8 cellular contexts compared by ENCODE assay signal in genomic region chr1:160284220-160284781, GRCh38. TPM values are rescaled to one million over a fixed set of nuclear protein-coding genes. Genes with fewer than 3 reads are reported as not detected.
DNase-seq lines count a peak whose midpoint lies in the region; TF ChIP-seq lines count a peak whose summit lies in the region.

No MANE protein-coding gene starts in this region.

- H3K36me3 Mint-ChIP-seq in MCF 10A (ENCODE audit: insufficient read depth, unreplicated experiment) (peaks cover 60% of the 10 kb centered on the region), immature natural killer cell (peaks cover 5 to 30% (median 8%) of the 10 kb centered on the region in 3 donors)

- no peaks in the 10 kb centered on the region for H4K20me1 ChIP-seq in OCI-LY3 (ENCODE audit: insufficient read depth, low read length)

- H3K4me3 ChIP-seq in GM08714 (ENCODE audit: low read length) (peak overlapping the region; percentile 85), OCI-LY3 (ENCODE audit: low read length) (peak overlapping the region; percentile 94), spleen (peak overlapping the region; percentile 65 to 97 (median 86))

- TF ChIP-seq CTCF in OCI-LY3 (IDR thresholded peaks at IDR 0.05; ENCODE audit: low read depth, low read length) (no peak), MCF 10A (IDR thresholded peaks at IDR 0.05; ENCODE audit: unreplicated experiment) (no peak), spleen (IDR thresholded peaks at IDR 0.05 in 8 of 11, conservative IDR thresholded peaks at IDR 0.05 in 3 of 11) (no peak)

- peaks cover 19% of the 10 kb centered on the region for H3K4me1 Mint-ChIP-seq in MCF 10A (ENCODE audit: insufficient read depth, unreplicated experiment)
- peaks cover 27 to 32% of the 10 kb centered on the region in 2 donors for H3K4me1 Mint-ChIP-seq in immature natural killer cell

- peaks cover 13% of the 10 kb centered on the region for H3K4me1 ChIP-seq in OCI-LY3 (ENCODE audit: low read length)
- H3K4me1 ChIP-seq in spleen = peaks cover 19 to 38% (median 28%) of the 10 kb centered on the region in 6 donors

- intact Hi-C loops in MCF 10A (cut with micrococcal nuclease) (loop anchor here (1.0 kb wide), 1 partner anchor 21 kb away; no protein-coding TSS in a partner anchor), spleen (cut with DNase I; ENCODE audit: low total_unique reads) (no loop called here)

- H3K9me3 Mint-ChIP-seq in MCF 10A (ENCODE audit: unreplicated experiment) (no peaks in the 10 kb centered on the region), immature natural killer cell (no peaks in the 10 kb centered on the region)

- peak overlapping the region; percentile 99 for H3K27ac Mint-ChIP-seq in MCF 10A (ENCODE audit: low read depth, unreplicated experiment)
- peak overlapping the region; percentile 90 to 98 (median 95) for H3K27ac Mint-ChIP-seq in immature natural killer cell

- TSS peak; percentile 75 for BruUV-seq in MCF 10A (replicated peaks; lab: Mats Ljungman, UMichigan)

- H3K4me3 Mint-ChIP-seq in MCF 10A (ENCODE audit: unreplicated experiment) = peak overlapping the region; percentile 100
- peak overlapping the region; percentile 98 to 100 (median 99) for H3K4me3 Mint-ChIP-seq in immature natural killer cell

- POLR2A ChIA-PET in HEK293T (lab: Yijun Ruan, JAX) (interaction anchor here (1.0 to 2.2 kb wide), 9 partner anchors 8 to 91 kb away, joined by 3 to 15 read pairs (median 3); partner anchors contain the start of gene DCAF8), MCF 10A (lab: Yijun Ruan, JAX) (interaction anchor here (0.7 to 6.5 kb wide), 48 partner anchors 10 to 918 kb away, joined by 3 to 247 read pairs (median 6); partner anchors contain the start of genes COPA, DCAF8, IGSF8 and NCSTN)

- H3K27me3 Mint-ChIP-seq in MCF 10A (ENCODE audit: insufficient read depth, unreplicated experiment) (no peaks in the 10 kb centered on the region), immature natural killer cell (ENCODE audit: low read depth in 3 of 3) (peaks cover 5 to 7% (median 7%) of the 10 kb centered on the region in 3 donors)

- H3K4me2 ChIP-seq in OCI-LY3 (ENCODE audit: low read length) = peak overlapping the region; percentile 96

- no peak for TF ChIP-seq POLR2A in spleen (IDR thresholded peaks at IDR 0.05)

- peak overlapping the region; percentile 93 for H3K9ac ChIP-seq in OCI-LY3 (ENCODE audit: low read length)

- DNase-seq in HEK293T (ENCODE audit: extremely low spot score) (peak; percentile 27), MCF 10A (ENCODE audit: unreplicated experiment) (peak; percentile 82), immature natural killer cell (peak in 1 of 3 donors; percentile 6), spleen (no peak), foreskin melanocyte (no peak), Ammon's horn (ENCODE audit: low spot score) (no peak)

- H2AFZ ChIP-seq in OCI-LY3 (ENCODE audit: low read depth, low read length) = peak overlapping the region; percentile 39; the same call in 1 of the 2 replicates

- H3K9me3 ChIP-seq in OCI-LY3 (ENCODE audit: insufficient read depth, low read length) = no peaks in the 10 kb centered on the region
- no peaks in the 10 kb centered on the region for H3K9me3 ChIP-seq in spleen

- H3K79me2 ChIP-seq in OCI-LY3 (ENCODE audit: low read length) = peaks cover 17% of the 10 kb centered on the region

- H3K27ac ChIP-seq in OCI-LY3 (ENCODE audit: low read length) (peak overlapping the region; percentile 42), spleen (peak overlapping the region; percentile 82 to 91 (median 86))

- H3K27me3 ChIP-seq in OCI-LY3 (ENCODE audit: low read depth, low read length) (no peaks in the 10 kb centered on the region), spleen (replicated peaks in 1 of 7) (no peaks in the 10 kb centered on the region)

- H3K36me3 ChIP-seq in OCI-LY3 (replicated peaks; ENCODE audit: low read depth, low read length) (peaks cover 27% of the 10 kb centered on the region), spleen (peaks cover 6 to 60% (median 50%) of the 10 kb centered on the region in 6 donors)

- 2 to 5% (median 3%) methylated on average over 15 of the region's 15 CpGs for WGBS in spleen, 5 donors

- CTCF ChIA-PET in HEK293T (lab: Yijun Ruan, JAX) (interaction anchor here (1.0 to 1.8 kb wide), 2 partner anchors 91 to 183 kb away, joined by 4 read pairs; no protein-coding TSS in a partner anchor), MCF 10A (lab: Yijun Ruan, JAX) (interaction anchor here (0.6 to 7.6 kb wide), 21 partner anchors 7 to 887 kb away, joined by 3 to 83 read pairs (median 5); partner anchors contain the start of gene DCAF8)

TF ChIP-seq in HEK293T, 16 proteins besides CTCF, POLR2A, EP300 and RAD21:
- TF ChIP-seq BHLHE40 (IDR thresholded peaks at IDR 0.05; ENCODE audit: borderline replicate concordance) (no peak), FOXA1 (IDR thresholded peaks at IDR 0.05) (no peak), CTBP1 (IDR thresholded peaks at IDR 0.05; ENCODE audit: borderline replicate concordance) (no peak), ZNF384 (IDR thresholded peaks at IDR 0.05) (no peak), SP1 (IDR thresholded peaks at IDR 0.05) (no peak), TARDBP (IDR thresholded peaks at IDR 0.05) (no peak), HDGF (IDR thresholded peaks at IDR 0.05; ENCODE audit: borderline replicate concordance) (no peak), NFRKB (IDR thresholded peaks at IDR 0.05) (no peak), SUZ12 (IDR thresholded peaks at IDR 0.05) (no peak), L3MBTL2 (conservative IDR thresholded peaks at IDR 0.05) (no peak), ARNT (IDR thresholded peaks at IDR 0.05) (no peak), FOXK2 (IDR thresholded peaks at IDR 0.05) (no peak), LEF1 (IDR thresholded peaks at IDR 0.05; ENCODE audit: borderline replicate concordance) (no peak), ELF4 (IDR thresholded peaks at IDR 0.05) (no peak), FOXM1 (IDR thresholded peaks at IDR 0.05; ENCODE audit: borderline replicate concordance) (no peak)
TF ChIP-seq in HEK293T: peak in this region for 0.

RNA-seq across cellular contexts. Expression of gene PEX19, which starts 0.6 kb away (rescaled TPM):
- total RNA-seq in MCF 10A (2022) = 61.2 and 73.2 TPM in 2 replicates
- 10 to 100 TPM; 62.5 to 71.9 (median 62.6) TPM for polyA plus RNA-seq in immature natural killer cell
- 10 to 100 TPM; 47.1 to 63.8 (median 51.9) TPM for total RNA-seq in spleen
- 10 to 100 TPM; 11.2 to 18.2 (median 15.0) TPM for polyA plus RNA-seq in spleen

RNA-seq across cellular contexts. Expression of gene DCAF8, which starts 22.0 kb away (rescaled TPM):
- total RNA-seq in MCF 10A (2022) (181 and 208 TPM in 2 replicates), spleen (100 to 1,000 TPM; 146 to 210 (median 157) TPM)
- polyA plus RNA-seq in immature natural killer cell (10 to 100 TPM; 42.3 to 62.1 (median 58.1) TPM), spleen (10 to 100 TPM; 59.4 to 92.9 (median 83.4) TPM)

RNA-seq across cellular contexts. Expression of gene COPA, which starts 58.7 kb away (rescaled TPM):
- total RNA-seq in MCF 10A (2022) = 273 and 353 TPM in 2 replicates
- 100 to 1,000 TPM; 114 to 175 (median 143) TPM for polyA plus RNA-seq in immature natural killer cell
- total RNA-seq in spleen = 100 to 1,000 TPM; 112 to 181 (median 136) TPM
- polyA plus RNA-seq in spleen = 10 to 100 TPM; 41.3 to 51.3 (median 42.1) TPM

RNA-seq across cellular contexts. Expression of gene NCSTN, which starts 58.9 kb away (rescaled TPM):
- total RNA-seq in MCF 10A (2022) = 125 and 129 TPM in 2 replicates
- 100 to 1,000 TPM in 1 of 3 donors, 10 to 100 TPM in 2; 60.0 to 159 (median 92.3) TPM for polyA plus RNA-seq in immature natural killer cell
- 100 to 1,000 TPM in 2 of 7 donors, 10 to 100 TPM in 5; 72.4 to 109 (median 89.7) TPM for total RNA-seq in spleen
- 10 to 100 TPM; 36.2 to 41.8 (median 39.8) TPM for polyA plus RNA-seq in spleen

Comparison
In these comparisons a context has a peak if more than half of its experiments do, and no peak if none do; other contexts are left out.
1. DNase-seq: peak in HEK293T (single experiment) and MCF 10A (single experiment); none in spleen (single experiment), foreskin melanocyte (single experiment) and Ammon's horn (single experiment).
2. Peak in every context shown above with its lines, with median percentiles within 50 percentile points of each other: H3K4me3 ChIP-seq.